In genomic region chr3:15630646-15631350, GRCh38 we compare ENCODE assay signal across 1 cellular context.
TF ChIP-seq lines count a peak whose summit lies in the region.

No MANE protein-coding gene starts in this region.

TF ChIP-seq in K562, 482 proteins besides CTCF, POLR2A, EP300 and RAD21 (continued from another document):
- TF ChIP-seq, protein P1, sequence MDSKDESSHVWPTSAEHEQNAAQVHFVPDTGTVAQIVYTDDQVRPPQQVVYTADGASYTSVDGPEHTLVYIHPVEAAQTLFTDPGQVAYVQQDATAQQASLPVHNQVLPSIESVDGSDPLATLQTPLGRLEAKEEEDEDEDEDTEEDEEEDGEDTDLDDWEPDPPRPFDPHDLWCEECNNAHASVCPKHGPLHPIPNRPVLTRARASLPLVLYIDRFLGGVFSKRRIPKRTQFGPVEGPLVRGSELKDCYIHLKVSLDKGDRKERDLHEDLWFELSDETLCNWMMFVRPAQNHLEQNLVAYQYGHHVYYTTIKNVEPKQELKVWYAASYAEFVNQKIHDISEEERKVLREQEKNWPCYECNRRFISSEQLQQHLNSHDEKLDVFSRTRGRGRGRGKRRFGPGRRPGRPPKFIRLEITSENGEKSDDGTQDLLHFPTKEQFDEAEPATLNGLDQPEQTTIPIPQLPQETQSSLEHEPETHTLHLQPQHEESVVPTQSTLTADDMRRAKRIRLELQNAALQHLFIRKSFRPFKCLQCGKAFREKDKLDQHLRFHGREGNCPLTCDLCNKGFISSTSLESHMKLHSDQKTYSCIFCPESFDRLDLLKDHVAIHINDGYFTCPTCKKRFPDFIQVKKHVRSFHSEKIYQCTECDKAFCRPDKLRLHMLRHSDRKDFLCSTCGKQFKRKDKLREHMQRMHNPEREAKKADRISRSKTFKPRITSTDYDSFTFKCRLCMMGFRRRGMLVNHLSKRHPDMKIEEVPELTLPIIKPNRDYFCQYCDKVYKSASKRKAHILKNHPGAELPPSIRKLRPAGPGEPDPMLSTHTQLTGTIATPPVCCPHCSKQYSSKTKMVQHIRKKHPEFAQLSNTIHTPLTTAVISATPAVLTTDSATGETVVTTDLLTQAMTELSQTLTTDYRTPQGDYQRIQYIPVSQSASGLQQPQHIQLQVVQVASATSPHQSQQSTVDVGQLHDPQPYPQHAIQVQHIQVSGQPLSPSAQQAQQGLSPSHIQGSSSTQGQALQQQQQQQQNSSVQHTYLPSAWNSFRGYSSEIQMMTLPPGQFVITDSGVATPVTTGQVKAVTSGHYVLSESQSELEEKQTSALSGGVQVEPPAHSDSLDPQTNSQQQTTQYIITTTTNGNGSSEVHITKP (IDR thresholded peaks at IDR 0.05; ENCODE audit: partially characterized antibody), result peak; percentile 32
- TF ChIP-seq CCAR2 (IDR thresholded peaks at IDR 0.05; ENCODE audit: low read depth, low read length), result no peak
- TF ChIP-seq ZNF263 (CRISPR knock-in tag; IDR thresholded peaks at IDR 0.05; ENCODE audit: borderline replicate concordance), result no peak
- no peak for TF ChIP-seq MYC (IDR thresholded peaks at IDR 0.05; ENCODE audit: low read depth, low read length)
- TF ChIP-seq MYC (CRISPR knock-in tag; IDR thresholded peaks at IDR 0.05; ENCODE audit: borderline replicate concordance, low read depth), result no peak
- no peak for TF ChIP-seq MTA3 (IDR thresholded peaks at IDR 0.05; ENCODE audit: borderline replicate concordance)
- peak; percentile 50 for TF ChIP-seq GABPA (tag; conservative IDR thresholded peaks at IDR 0.05; ENCODE audit: low read depth)
- TF ChIP-seq, protein P2, sequence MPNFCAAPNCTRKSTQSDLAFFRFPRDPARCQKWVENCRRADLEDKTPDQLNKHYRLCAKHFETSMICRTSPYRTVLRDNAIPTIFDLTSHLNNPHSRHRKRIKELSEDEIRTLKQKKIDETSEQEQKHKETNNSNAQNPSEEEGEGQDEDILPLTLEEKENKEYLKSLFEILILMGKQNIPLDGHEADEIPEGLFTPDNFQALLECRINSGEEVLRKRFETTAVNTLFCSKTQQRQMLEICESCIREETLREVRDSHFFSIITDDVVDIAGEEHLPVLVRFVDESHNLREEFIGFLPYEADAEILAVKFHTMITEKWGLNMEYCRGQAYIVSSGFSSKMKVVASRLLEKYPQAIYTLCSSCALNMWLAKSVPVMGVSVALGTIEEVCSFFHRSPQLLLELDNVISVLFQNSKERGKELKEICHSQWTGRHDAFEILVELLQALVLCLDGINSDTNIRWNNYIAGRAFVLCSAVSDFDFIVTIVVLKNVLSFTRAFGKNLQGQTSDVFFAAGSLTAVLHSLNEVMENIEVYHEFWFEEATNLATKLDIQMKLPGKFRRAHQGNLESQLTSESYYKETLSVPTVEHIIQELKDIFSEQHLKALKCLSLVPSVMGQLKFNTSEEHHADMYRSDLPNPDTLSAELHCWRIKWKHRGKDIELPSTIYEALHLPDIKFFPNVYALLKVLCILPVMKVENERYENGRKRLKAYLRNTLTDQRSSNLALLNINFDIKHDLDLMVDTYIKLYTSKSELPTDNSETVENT (CRISPR knock-in tag; IDR thresholded peaks at IDR 0.05), result no peak
- TF ChIP-seq FOXP1 (CRISPR knock-in tag; IDR thresholded peaks at IDR 0.05), result no peak
- TF ChIP-seq, protein P3, sequence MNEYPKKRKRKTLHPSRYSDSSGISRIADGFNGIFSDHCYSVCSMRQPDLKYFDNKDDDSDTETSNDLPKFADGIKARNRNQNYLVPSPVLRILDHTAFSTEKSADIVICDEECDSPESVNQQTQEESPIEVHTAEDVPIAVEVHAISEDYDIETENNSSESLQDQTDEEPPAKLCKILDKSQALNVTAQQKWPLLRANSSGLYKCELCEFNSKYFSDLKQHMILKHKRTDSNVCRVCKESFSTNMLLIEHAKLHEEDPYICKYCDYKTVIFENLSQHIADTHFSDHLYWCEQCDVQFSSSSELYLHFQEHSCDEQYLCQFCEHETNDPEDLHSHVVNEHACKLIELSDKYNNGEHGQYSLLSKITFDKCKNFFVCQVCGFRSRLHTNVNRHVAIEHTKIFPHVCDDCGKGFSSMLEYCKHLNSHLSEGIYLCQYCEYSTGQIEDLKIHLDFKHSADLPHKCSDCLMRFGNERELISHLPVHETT (CRISPR knock-in tag; conservative IDR thresholded peaks at IDR 0.05 in 1 of 2, IDR thresholded peaks at IDR 0.05 in 1 of 2), result peak in 1 of 2 experiments; percentile 38; a peak in 1 of 4 replicates
- TF ChIP-seq NR2C2 (CRISPR knock-in tag; IDR thresholded peaks at IDR 0.05), result no peak
- TF ChIP-seq NR2C2 (tag; IDR thresholded peaks at IDR 0.05), result peak; percentile 84
- no peak for TF ChIP-seq STAT5A (IDR thresholded peaks at IDR 0.05; ENCODE audit: borderline replicate concordance, low read length)
- no peak for TF ChIP-seq KHSRP (IDR thresholded peaks at IDR 0.05)
- TF ChIP-seq U2AF1 (optimal IDR thresholded peaks at IDR 0.05; ENCODE audit: low read depth, low read length), result no peak
- no peak for TF ChIP-seq TFAP4 (CRISPR knock-in tag; IDR thresholded peaks at IDR 0.05; ENCODE audit: borderline replicate concordance)
- no peak for TF ChIP-seq HNRNPUL1 (IDR thresholded peaks at IDR 0.05; ENCODE audit: low read length)
